In genomic region chr18:44178476-44178875, GRCh38 we compare ENCODE assay signal across 20 cellular contexts.
"Had no signal": no experiment of that assay in that cellular context is flagged by ENCODE, and none has a peak within 500 bp of the region (broad histone marks: within the 10 kb centered on the region; RNA-seq: fewer than 3 reads in every experiment).

No MANE protein-coding gene starts in this region.

- H3K36me3 Mint-ChIP-seq: activated naive CD8-positive, alpha-beta T cell; naive thymus-derived CD8-positive, alpha-beta T cell had no signal

- H3K36me3 ChIP-seq: brain microvascular endothelial cell, tibial nerve had no signal

- H3K27ac Mint-ChIP-seq: activated B cell treated with CpG ODN at 0.5 μM for 24 hours; activated CD4-positive, alpha-beta T cell treated with anti-CD3 and anti-CD28 coated beads, Interleukin-2, amount 10 ng/mL, durations not matched to agents 7 days and 5 days; activated naive CD8-positive, alpha-beta T cell; dendritic cell treated with granulocyte-macrophage colony-stimulating factor and Interleukin-4, amounts not matched to agents 40 ng/mL and 50 ng/mL, for 4 days; effector memory CD8-positive, alpha-beta T cell; naive thymus-derived CD8-positive, alpha-beta T cell had no signal

- FAIRE-seq: TTC549 had no signal

- H3K9me3 Mint-ChIP-seq: activated B cell treated with CpG ODN at 0.5 μM for 24 hours; activated CD4-positive, alpha-beta T cell treated with anti-CD3 and anti-CD28 coated beads, Interleukin-2, amount 10 ng/mL, durations not matched to agents 7 days and 5 days had no signal

- H3K4me1 Mint-ChIP-seq: activated B cell treated with CpG ODN at 0.5 μM for 24 hours; activated CD4-positive, alpha-beta T cell treated with anti-CD3 and anti-CD28 coated beads, Interleukin-2, amount 10 ng/mL, durations not matched to agents 7 days and 5 days; naive thymus-derived CD8-positive, alpha-beta T cell had no signal

- H3K4me3 Mint-ChIP-seq: activated B cell treated with CpG ODN at 0.5 μM for 24 hours; activated CD4-positive, alpha-beta T cell treated with anti-CD3 and anti-CD28 coated beads, Interleukin-2, amount 10 ng/mL, durations not matched to agents 7 days and 5 days; activated naive CD8-positive, alpha-beta T cell; dendritic cell treated with granulocyte-macrophage colony-stimulating factor and Interleukin-4, amounts not matched to agents 40 ng/mL and 50 ng/mL, for 4 days; effector memory CD8-positive, alpha-beta T cell; naive thymus-derived CD8-positive, alpha-beta T cell had no signal

- H3K9me3 ChIP-seq: tibial nerve had no signal

- H3K4me3 ChIP-seq: lung, tibial nerve had no signal

- H3K27me3 ChIP-seq: brain microvascular endothelial cell, tibial nerve had no signal

- H3K27me3 Mint-ChIP-seq: activated CD4-positive, alpha-beta T cell treated with anti-CD3 and anti-CD28 coated beads, Interleukin-2, amount 10 ng/mL, durations not matched to agents 7 days and 5 days; activated naive CD8-positive, alpha-beta T cell; dendritic cell treated with granulocyte-macrophage colony-stimulating factor and Interleukin-4, amounts not matched to agents 40 ng/mL and 50 ng/mL, for 4 days; effector memory CD8-positive, alpha-beta T cell had no signal

- DNase-seq: activated B cell treated with CpG ODN at 0.5 μM for 24 hours; activated CD4-positive, alpha-beta T cell treated with anti-CD3 and anti-CD28 coated beads, Interleukin-2, amount 10 ng/mL, durations not matched to agents 7 days and 5 days; activated CD8-positive, alpha-beta memory T cell treated with anti-CD3 and anti-CD28 coated beads for 24 hours; activated gamma-delta T cell treated with Interleukin-2 at 50 U/mL for 16 hours; amniotic stem cell; brain microvascular endothelial cell; cerebellar nuclear complex; effector memory CD8-positive, alpha-beta T cell; hypothalamus; naive thymus-derived CD8-positive, alpha-beta T cell; stimulated activated CD4-positive, alpha-beta T cell treated with anti-CD3 and anti-CD28 coated beads, Interleukin-15, amount 100 ng/mL, for 24 hours; stimulated activated CD4-positive, alpha-beta T cell treated with anti-CD3 and anti-CD28 coated beads, Interleukin-4, amount 100 ng/mL, for 1 hour; stimulated activated naive CD4-positive, alpha-beta T cell; SW 1271 had no signal

- H3K4me1 ChIP-seq: parathyroid adenoma, tibial nerve had no signal

- H3K27ac ChIP-seq: brain microvascular endothelial cell, parathyroid adenoma, tibial nerve had no signal
